1 cellular context compared by ENCODE assay signal in genomic region chr13:75759531-75759930, GRCh38.
TF ChIP-seq lines count a peak whose summit lies in the region.

No MANE protein-coding gene starts in this region.

TF ChIP-seq in IMR-90, 13 proteins besides CTCF, POLR2A, EP300 and RAD21 (continued from another document):
- TF ChIP-seq ELK1 (IDR thresholded peaks at IDR 0.05; ENCODE audit: borderline replicate concordance, low read depth, low read length), result no peak
- TF ChIP-seq CEBPB (IDR thresholded peaks at IDR 0.05; ENCODE audit: low read depth, low read length), result no peak
- no peak for TF ChIP-seq MAZ (IDR thresholded peaks at IDR 0.05; ENCODE audit: borderline replicate concordance, low read depth, low read length)
TF ChIP-seq in IMR-90: peak in this region for 0.
